ENCODE assay signal across 10 cellular contexts in genomic region chr5:34889394-34889793, GRCh38. TPM values are rescaled to one million over a fixed set of nuclear protein-coding genes. Genes with fewer than 3 reads are reported as not detected.
"Had no signal": no experiment of that assay in that cellular context is flagged by ENCODE, and none has a peak within 500 bp of the region (broad histone marks: within the 10 kb centered on the region; RNA-seq: fewer than 3 reads in every experiment).

No MANE protein-coding gene starts in this region.

- H3K4me2 ChIP-seq: KMS-11 had no signal

- H3K9ac ChIP-seq: KMS-11 had no signal

- FAIRE-seq: HTR-8/SVneo, K562 had no signal

- DNase-seq: IMR-90, KBM-7, KG1 had no signal

- H3K4me3 ChIP-seq: K562 had no signal

- H3K27ac ChIP-seq: HL-60, KMS-11 had no signal

- ATAC-seq: K562 had no signal

RNA-seq across cellular contexts. Expression of gene TTC23L, which starts 50.4 kb away (rescaled TPM):
- total RNA-seq: HT-29, HT1080 had no signal
- polyA plus RNA-seq: IgD-negative memory B cell, IMR-90 had no signal
